Comparison of ENCODE assay signal across 30 cellular contexts in genomic region chr14:84477996-84478395, GRCh38.
"Had no signal": no experiment of that assay in that cellular context is flagged by ENCODE, and none has a peak within 500 bp of the region (broad histone marks: within the 10 kb centered on the region; RNA-seq: fewer than 3 reads in every experiment).

No MANE protein-coding gene starts in this region.

- H3K9me3 Mint-ChIP-seq: activated CD4-positive, alpha-beta T cell treated with anti-CD3 and anti-CD28 coated beads, Interleukin-2, amount 10 ng/mL, durations not matched to agents 7 days and 5 days had no signal

- H3K4me3 ChIP-seq: adrenal gland, K562, MG63, PC-9 had no signal

- H3K36me3 Mint-ChIP-seq: activated naive CD4-positive, alpha-beta T cell treated with anti-CD3 and anti-CD28 coated beads, Interleukin-2, amount 50 U/mL, for 24 hours; WTC11 had no signal

- H3K4me1 ChIP-seq: adrenal gland had no signal

- H3K4me3 Mint-ChIP-seq: activated CD4-positive, alpha-beta T cell treated with anti-CD3 and anti-CD28 coated beads for 36 hours; activated CD4-positive, alpha-beta T cell treated with anti-CD3 and anti-CD28 coated beads, Interleukin-2, amount 10 ng/mL, durations not matched to agents 7 days and 5 days; activated CD8-positive, alpha-beta T cell treated with anti-CD3 and anti-CD28 coated beads, Interleukin-2, amount 10 ng/mL, durations not matched to agents 7 days and 5 days; activated naive CD4-positive, alpha-beta T cell treated with anti-CD3 and anti-CD28 coated beads, Interleukin-2, amount 50 U/mL, for 24 hours; activated T-cell treated with anti-CD3 and anti-CD28 coated beads, Interleukin-2, amount 50 U/mL, for 24 hours; T-helper 1 cell treated with Interleukin-12 subunit alpha and Interleukin-12 subunit beta and Interleukin-4 antibody, amounts not matched to agents 30 μg/mL and 1 μg/mL, for 36 hours; T-helper 2 cell treated with Interferon-gamma antibody and Interleukin-4, amounts not matched to agents 5 μg/mL and 100 μg/mL, for 36 hours; WTC11 had no signal

- ATAC-seq: activated CD4-positive, alpha-beta T cell treated with anti-CD3 and anti-CD28 coated beads for 36 hours; activated CD4-positive, CD25-positive, alpha-beta regulatory T cell treated with anti-CD3 and anti-CD28 coated beads, Interleukin-2, amount 50 U/mL, for 24 hours; activated CD8-positive, alpha-beta T cell treated with anti-CD3 and anti-CD28 coated beads, Interleukin-2, amount 10 ng/mL, durations not matched to agents 7 days and 5 days; K562; Right ventricle myocardium inferior; WTC11 had no signal

- H2AFZ ChIP-seq: PC-9 had no signal

- H3K9me3 ChIP-seq: adrenal gland, MG63 had no signal

- DNase-seq: activated CD4-positive, alpha-beta T cell treated with anti-CD3 and anti-CD28 coated beads for 36 hours; activated CD4-positive, alpha-beta T cell treated with anti-CD3 and anti-CD28 coated beads, Interleukin-2, amount 10 ng/mL, durations not matched to agents 7 days and 5 days; activated CD4-positive, alpha-beta T cell treated with anti-CD3 and anti-CD28 coated beads, Interleukin-2, amount 50 U/mL, for 48 hours; activated CD8-positive, alpha-beta T cell treated with anti-CD3 and anti-CD28 coated beads, Interleukin-2, amount 10 ng/mL, durations not matched to agents 7 days and 5 days; activated gamma-delta T cell; activated naive CD4-positive, alpha-beta T cell treated with Interleukin-2 at 50 U/mL for 16 hours; activated T-cell treated with anti-CD3 and anti-CD28 coated beads, Interleukin-2, amount 50 U/mL, for 24 hours; adrenal gland; anterior cingulate cortex; Karpas-422; MG63; NCI-H1048; NCI-H1105 treated with DMSO at 0.1 percent for 48 hours; NCI-H1436; NCI-H1694; NCI-H1930; NCI-H510A; NCI-H526; NCI-H748 treated with DMSO at 0.1 percent for 48 hours; NK-92 treated with Interleukin-12 subunit alpha and Interleukin-12 subunit beta, amount 100 ng/mL, for 24 hours; PC-9; SIG-M5 had no signal

- H3K27me3 ChIP-seq: adrenal gland, MG63 had no signal

- H3K27me3 Mint-ChIP-seq: activated CD4-positive, alpha-beta T cell treated with anti-CD3 and anti-CD28 coated beads for 36 hours; activated CD4-positive, alpha-beta T cell treated with anti-CD3 and anti-CD28 coated beads, Interleukin-2, amount 10 ng/mL, durations not matched to agents 7 days and 5 days; activated naive CD4-positive, alpha-beta T cell treated with anti-CD3 and anti-CD28 coated beads, Interleukin-2, amount 50 U/mL, for 24 hours; activated T-cell treated with anti-CD3 and anti-CD28 coated beads, Interleukin-2, amount 50 U/mL, for 24 hours had no signal

- H3K4me1 Mint-ChIP-seq: activated CD4-positive, alpha-beta T cell treated with anti-CD3 and anti-CD28 coated beads for 36 hours; activated CD4-positive, alpha-beta T cell treated with anti-CD3 and anti-CD28 coated beads, Interleukin-2, amount 10 ng/mL, durations not matched to agents 7 days and 5 days; activated naive CD4-positive, alpha-beta T cell treated with anti-CD3 and anti-CD28 coated beads, Interleukin-2, amount 50 U/mL, for 24 hours had no signal

- H3K27ac Mint-ChIP-seq: activated CD4-positive, alpha-beta T cell treated with anti-CD3 and anti-CD28 coated beads for 36 hours; activated CD4-positive, alpha-beta T cell treated with anti-CD3 and anti-CD28 coated beads, Interleukin-2, amount 10 ng/mL, durations not matched to agents 7 days and 5 days; activated CD8-positive, alpha-beta T cell treated with anti-CD3 and anti-CD28 coated beads, Interleukin-2, amount 10 ng/mL, durations not matched to agents 7 days and 5 days; activated naive CD4-positive, alpha-beta T cell treated with anti-CD3 and anti-CD28 coated beads, Interleukin-2, amount 50 U/mL, for 24 hours; activated T-cell treated with anti-CD3 and anti-CD28 coated beads, Interleukin-2, amount 50 U/mL, for 24 hours; activated T-helper 2 cell treated with anti-CD3 and anti-CD28 coated beads, Interferon-gamma antibody, Interleukin-2, Interleukin-4, amounts not matched to agents 10 μg/mL and 5 μg/mL and 100 μg/mL, durations not matched to agents 14 hours and 24 hours and 36 hours; T-helper 1 cell treated with Interleukin-12 subunit alpha and Interleukin-12 subunit beta and Interleukin-4 antibody, amounts not matched to agents 30 μg/mL and 1 μg/mL, for 36 hours; T-helper 2 cell treated with Interferon-gamma antibody and Interleukin-4, amounts not matched to agents 5 μg/mL and 100 μg/mL, for 36 hours; WTC11 had no signal

- H3K36me3 ChIP-seq: adrenal gland, MG63 had no signal
